Comparison of ENCODE assay signal across 15 cellular contexts in the genomic region with DNA sequence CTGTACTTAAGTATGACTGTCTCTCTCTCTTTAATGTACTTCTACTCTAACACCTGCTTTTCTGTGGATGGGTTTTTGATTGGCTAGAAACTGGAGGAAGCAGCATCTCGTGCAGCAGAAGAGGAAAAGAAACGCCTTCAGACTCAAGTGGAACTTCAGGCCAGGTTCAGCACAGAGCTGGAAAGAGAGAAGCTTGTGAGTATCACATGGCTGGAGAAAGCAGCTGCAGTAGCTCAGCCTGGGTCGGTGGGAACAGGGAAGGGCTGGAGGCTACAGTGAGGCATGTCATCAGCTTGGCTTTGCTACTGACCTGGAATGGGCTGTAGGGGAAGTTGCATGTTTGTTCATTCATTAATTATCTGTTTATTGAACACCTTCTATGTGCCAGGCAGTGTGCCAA.
DNase-seq lines count a peak whose midpoint lies in the region; ATAC-seq, FAIRE-seq and TF ChIP-seq lines count a peak whose summit lies in the region.
"Had no signal": no experiment of that assay in that cellular context is flagged by ENCODE, and none has a peak within 500 bp of the region (broad histone marks: within the 10 kb centered on the region; RNA-seq: fewer than 3 reads in every experiment).

No MANE protein-coding gene starts in this region.

- no peaks in the 10 kb centered on the region for H3K79me2 ChIP-seq in HepG2 (ENCODE audit: insufficient read depth, low read length)

- H3K27ac ChIP-seq in right lobe of liver (peak overlapping the region in 1 of 3 donors; percentile 1), HepG2 (ENCODE audit: extremely low read length, insufficient read depth, low read length) (no peak overlapping the region)
- no peak overlapping the region for H3K27ac ChIP-seq in CD8-positive, alpha-beta memory T cell (ENCODE audit: low read depth, low read length)
- H3K27ac ChIP-seq: SJSA1, WERI-Rb-1 had no signal

- no peak overlapping the region for H3K4me3 Mint-ChIP-seq in chondrocyte (ENCODE audit: unreplicated experiment)
- no peak overlapping the region for H3K4me3 Mint-ChIP-seq in mesothelial cell of epicardium
- no peak overlapping the region for H3K4me3 Mint-ChIP-seq in CD8-positive, alpha-beta memory T cell
- H3K4me3 Mint-ChIP-seq: immature natural killer cell had no signal

- no peak for TF ChIP-seq RAD21 in HepG2 (CRISPR knock-in tag; IDR thresholded peaks at IDR 0.05)

- in situ Hi-C loops in HepG2 (cut with HindIII; ENCODE audit: extremely low pct_ligation_motif_present, low pct_unique_long_range_greater_than_20kb), result no loop called here

- H3K4me2 ChIP-seq in HepG2 (ENCODE audit: low read depth, low read length), result no peak overlapping the region

- H4K20me1 ChIP-seq in HepG2 (ENCODE audit: insufficient read depth, low read length), result no peaks in the 10 kb centered on the region

- no peak overlapping the region for H2AFZ ChIP-seq in HepG2 (ENCODE audit: low read length)

- no peak for TF ChIP-seq CTCF in right lobe of liver (IDR thresholded peaks at IDR 0.05)
- TF ChIP-seq CTCF in HepG2 (CRISPR knock-in tag; IDR thresholded peaks at IDR 0.05), result no peak
- no peak for TF ChIP-seq CTCF in chondrocyte (IDR thresholded peaks at IDR 0.05)
- no peak for TF ChIP-seq CTCF in mesothelial cell of epicardium (IDR thresholded peaks at IDR 0.05; ENCODE audit: unreplicated experiment)

- DNase-seq in right lobe of liver (no peak), HepG2 (ENCODE audit: low spot score) (no peak), chondrocyte (ENCODE audit: low spot score) (no peak), mesothelial cell of epicardium (ENCODE audit: low spot score in 2 of 2, unreplicated experiment in 2 of 2) (no peak), GM19238 (ENCODE audit: insufficient read length, low spot score) (no peak), 8988T (no peak)
- DNase-seq in CD8-positive, alpha-beta memory T cell, result no peak
- DNase-seq in activated CD4-positive, alpha-beta T cell treated with anti-CD3 and anti-CD28 coated beads, Interleukin-2, amount 50 U/mL, for 4 hours, result no peak
- DNase-seq: EL, foreskin fibroblast, immature natural killer cell, NCI-H1436 treated with DMSO at 0.1 percent for 48 hours, NCI-H748 treated with DMSO at 0.1 percent for 48 hours, WERI-Rb-1 had no signal

- 38% methylated on average over 3 of the region's 3 CpGs for WGBS in right lobe of liver (ENCODE audit: insufficient coverage, low coverage, low lambda C conversion rate, missing lambda C conversion rate)
- 63% methylated on average over 3 of the region's 3 CpGs for WGBS in HepG2 (ENCODE audit: low lambda C conversion rate)

- no TSS peak for BruUV-seq in HepG2 (replicated peaks; lab: Mats Ljungman, UMichigan)

- no peak for TF ChIP-seq POLR2A in right lobe of liver (IDR thresholded peaks at IDR 0.05)
- TF ChIP-seq POLR2A in HepG2 (IDR thresholded peaks at IDR 0.05; ENCODE audit: insufficient read depth in 1 of 2, low read depth in 2 of 2, low read length in 2 of 2), result no peak

- H3K9ac ChIP-seq in HepG2 (ENCODE audit: insufficient read depth, low read depth, low read length), result no peak overlapping the region

- no peak for FAIRE-seq in HepG2 (lab: Jason Lieb, UNC)

- H3K9me3 Mint-ChIP-seq in chondrocyte (ENCODE audit: low read depth), result peaks cover 7% of the 10 kb centered on the region
- peaks cover 18% of the 10 kb centered on the region for H3K9me3 Mint-ChIP-seq in mesothelial cell of epicardium
- H3K9me3 Mint-ChIP-seq in CD8-positive, alpha-beta memory T cell, result peaks cover 9 to 21% (median 16%) of the 10 kb centered on the region in 5 donors

- intact Hi-C loops in right lobe of liver (cut with DNase I), result no loop called here
- intact Hi-C loops in HepG2 (cut with micrococcal nuclease; ENCODE audit: unreplicated experiment), result no loop called here

- peak; percentile 26 to 66 (median 62) for ATAC-seq in right lobe of liver
- ATAC-seq in HepG2, result no peak

- POLR2A ChIA-PET in HepG2 (lab: Yijun Ruan, JAX), result no interaction called here
- POLR2A ChIA-PET in CD8-positive, alpha-beta memory T cell (lab: Charles Lee), result no interaction called here

- H3K27me3 Mint-ChIP-seq in chondrocyte (ENCODE audit: low read depth) (no peaks in the 10 kb centered on the region), mesothelial cell of epicardium (ENCODE audit: low read depth) (no peaks in the 10 kb centered on the region)
- no peaks in the 10 kb centered on the region for H3K27me3 Mint-ChIP-seq in CD8-positive, alpha-beta memory T cell

- CTCF ChIA-PET in HepG2 (lab: Yijun Ruan, JAX; ENCODE audit: low intra/inter-chr PET ratio, low total read pairs), result no interaction called here
- CTCF ChIA-PET in CD8-positive, alpha-beta memory T cell (lab: Charles Lee), result interaction anchor here (1.2 to 1.5 kb wide), 3 partner anchors 7 to 203 kb away, joined by 3 to 4 read pairs (median 4); no protein-coding TSS in a partner anchor

- H3K27ac Mint-ChIP-seq in chondrocyte (ENCODE audit: unreplicated experiment) (peak overlapping the region; percentile 53), mesothelial cell of epicardium (peak overlapping the region; percentile 89)
- peak overlapping the region in 1 of 8 donors; percentile 25 for H3K27ac Mint-ChIP-seq in CD8-positive, alpha-beta memory T cell
- H3K27ac Mint-ChIP-seq: immature natural killer cell had no signal

- TF ChIP-seq EP300 in HepG2 (IDR thresholded peaks at IDR 0.05; ENCODE audit: low read depth in 2 of 2, low read length in 2 of 2) (no peak), HepG2 (CRISPR knock-in tag; IDR thresholded peaks at IDR 0.05; ENCODE audit: borderline replicate concordance) (no peak)

- H3K4me1 ChIP-seq in right lobe of liver (peaks cover 0 to 4% (median 0%) of the 10 kb centered on the region in 4 donors), HepG2 (ENCODE audit: insufficient read depth, low read length) (peaks cover 11% of the 10 kb centered on the region)
- H3K4me1 ChIP-seq in CD8-positive, alpha-beta memory T cell (ENCODE audit: insufficient read depth, low read length), result no peaks in the 10 kb centered on the region
- H3K4me1 ChIP-seq: SJSA1 had no signal

- H3K4me1 Mint-ChIP-seq in chondrocyte (ENCODE audit: low read depth) (peaks cover 24% of the 10 kb centered on the region), mesothelial cell of epicardium (peaks cover 32% of the 10 kb centered on the region)
- no peaks in the 10 kb centered on the region for H3K4me1 Mint-ChIP-seq in CD8-positive, alpha-beta memory T cell

- H3K27me3 ChIP-seq in right lobe of liver (no peaks in the 10 kb centered on the region), HepG2 (ENCODE audit: control insufficient read depth in 1 of 2, insufficient read depth in 2 of 2, low read length in 2 of 2) (no peaks in the 10 kb centered on the region)
- no peaks in the 10 kb centered on the region for H3K27me3 ChIP-seq in CD8-positive, alpha-beta memory T cell (ENCODE audit: insufficient read depth, low read length, poor library complexity, severe bottlenecking)
- H3K27me3 ChIP-seq: SJSA1 had no signal

- no peak overlapping the region for H3K4me3 ChIP-seq in right lobe of liver
- no peak overlapping the region for H3K4me3 ChIP-seq in HepG2 (replicated peaks in 1 of 3; ENCODE audit: insufficient read depth in 1 of 3, low read depth in 2 of 3, low read length in 3 of 3)
- H3K4me3 ChIP-seq in CD8-positive, alpha-beta memory T cell (ENCODE audit: low read length), result no peak overlapping the region
- H3K4me3 ChIP-seq: SJSA1 had no signal

- H3K36me3 Mint-ChIP-seq in chondrocyte (ENCODE audit: low read depth) (peaks cover 38% of the 10 kb centered on the region), mesothelial cell of epicardium (peaks cover 51% of the 10 kb centered on the region)
- H3K36me3 Mint-ChIP-seq in CD8-positive, alpha-beta memory T cell, result peaks cover 18 to 47% (median 28%) of the 10 kb centered on the region in 3 donors

- H3K9me3 ChIP-seq in right lobe of liver, result no peaks in the 10 kb centered on the region
- H3K9me3 ChIP-seq in HepG2 (ENCODE audit: low read length), result peaks cover 8% of the 10 kb centered on the region
- H3K9me3 ChIP-seq in CD8-positive, alpha-beta memory T cell (ENCODE audit: low read length), result no peaks in the 10 kb centered on the region
- H3K9me3 ChIP-seq: SJSA1 had no signal

- H3K36me3 ChIP-seq in right lobe of liver (peaks cover 0 to 5% (median 0%) of the 10 kb centered on the region in 4 donors), HepG2 (replicated peaks in 1 of 2; ENCODE audit: control insufficient read depth in 1 of 2, insufficient read depth in 2 of 2, low read length in 2 of 2) (peaks cover 13 to 35% of the 10 kb centered on the region in 2 experiments)
- no peaks in the 10 kb centered on the region for H3K36me3 ChIP-seq in CD8-positive, alpha-beta memory T cell (ENCODE audit: insufficient read depth, low read length)

TF ChIP-seq in HepG2, 621 proteins besides CTCF, POLR2A, EP300 and RAD21 (continues in another document):
- TF ChIP-seq MLLT10 (CRISPR knock-in tag; IDR thresholded peaks at IDR 0.05) (no peak), ZNF432 (CRISPR knock-in tag; IDR thresholded peaks at IDR 0.05; ENCODE audit: borderline replicate concordance) (no peak), BORCS8-MEF2B (CRISPR knock-in tag; IDR thresholded peaks at IDR 0.05) (no peak), ELF1 (CRISPR knock-in tag; IDR thresholded peaks at IDR 0.05) (no peak), ZNF441 (CRISPR knock-in tag; IDR thresholded peaks at IDR 0.05; ENCODE audit: borderline replicate concordance) (no peak), ZNF557 (CRISPR knock-in tag; IDR thresholded peaks at IDR 0.05) (no peak), SMARCC2 (IDR thresholded peaks at IDR 0.05) (no peak), ZBTB46 (CRISPR knock-in tag; IDR thresholded peaks at IDR 0.05; ENCODE audit: borderline replicate concordance) (no peak), SIX4 (CRISPR knock-in tag; IDR thresholded peaks at IDR 0.05) (no peak), CHD4 (IDR thresholded peaks at IDR 0.05; ENCODE audit: borderline replicate concordance, low read length) (no peak), MAX (IDR thresholded peaks at IDR 0.05) (no peak), ATM (IDR thresholded peaks at IDR 0.05; ENCODE audit: borderline replicate concordance) (no peak)
